In the genomic region with DNA sequence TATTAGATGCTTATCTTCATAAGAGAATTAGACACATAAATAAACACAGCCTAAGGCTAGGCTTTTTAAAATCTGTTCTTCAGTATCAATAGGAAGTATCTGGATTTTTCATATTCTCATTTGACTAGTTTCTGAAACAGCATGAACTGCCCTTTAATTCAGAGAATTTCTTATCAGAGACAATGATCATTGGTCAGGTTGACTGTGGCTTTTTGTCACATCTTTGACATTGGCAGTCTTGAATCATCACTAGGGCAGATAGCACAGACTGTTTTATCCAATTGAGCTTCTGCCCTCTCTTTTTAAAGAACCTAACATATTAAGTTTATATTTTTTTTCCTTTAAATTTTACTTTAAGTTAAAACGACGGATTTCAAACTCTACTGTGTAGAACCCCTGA, we compare ENCODE assay signal across 7 cellular contexts.
"Had no signal": no experiment of that assay in that cellular context is flagged by ENCODE, and none has a peak within 500 bp of the region (broad histone marks: within the 10 kb centered on the region; RNA-seq: fewer than 3 reads in every experiment).

No MANE protein-coding gene starts in this region.

- ATAC-seq: GM12878 had no signal

- H3K4me3 ChIP-seq: GM12878 had no signal

- FAIRE-seq: GM12878, GM12891, GM12892, GM18507, GM19239 had no signal

- DNase-seq: GDM1, GF-D8 had no signal
